Comparison of ENCODE assay signal across 1 cellular context in the genomic region with DNA sequence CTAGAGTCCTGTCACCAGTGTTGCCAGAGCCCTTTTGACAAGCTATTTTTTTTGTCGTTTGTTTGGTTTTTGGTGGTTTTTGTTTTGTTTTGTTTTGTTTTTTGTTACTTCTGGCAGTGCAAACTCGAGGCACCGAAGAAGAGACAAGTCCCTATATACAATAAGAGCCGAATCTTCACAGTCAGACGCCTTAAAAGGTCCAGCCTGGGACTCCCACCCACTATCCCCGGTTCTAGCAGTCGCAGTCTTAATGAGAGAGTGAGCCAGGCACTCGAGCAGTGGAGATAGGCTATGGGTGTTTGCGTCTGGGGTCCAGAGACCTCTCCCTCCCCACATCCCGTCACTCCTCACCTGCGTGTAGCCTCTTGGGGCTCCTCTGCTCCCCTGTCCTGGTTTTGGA.
TF ChIP-seq lines count a peak whose summit lies in the region.

No MANE protein-coding gene starts in this region.

TF ChIP-seq in HepG2, 621 proteins besides CTCF, POLR2A, EP300 and RAD21:
- TF ChIP-seq MYNN (CRISPR knock-in tag; IDR thresholded peaks at IDR 0.05; ENCODE audit: low read depth): no peak
- peak; percentile 30; the same call in 1 of the 2 replicates for TF ChIP-seq ZNF607 (CRISPR knock-in tag; IDR thresholded peaks at IDR 0.05; ENCODE audit: borderline replicate concordance)
- TF ChIP-seq CHD4 (IDR thresholded peaks at IDR 0.05; ENCODE audit: borderline replicate concordance, low read length): peak; percentile 15; the same call in 1 of the 2 replicates
- no peak for TF ChIP-seq GTF3A (CRISPR knock-in tag; conservative IDR thresholded peaks at IDR 0.05)
- TF ChIP-seq, protein P1, sequence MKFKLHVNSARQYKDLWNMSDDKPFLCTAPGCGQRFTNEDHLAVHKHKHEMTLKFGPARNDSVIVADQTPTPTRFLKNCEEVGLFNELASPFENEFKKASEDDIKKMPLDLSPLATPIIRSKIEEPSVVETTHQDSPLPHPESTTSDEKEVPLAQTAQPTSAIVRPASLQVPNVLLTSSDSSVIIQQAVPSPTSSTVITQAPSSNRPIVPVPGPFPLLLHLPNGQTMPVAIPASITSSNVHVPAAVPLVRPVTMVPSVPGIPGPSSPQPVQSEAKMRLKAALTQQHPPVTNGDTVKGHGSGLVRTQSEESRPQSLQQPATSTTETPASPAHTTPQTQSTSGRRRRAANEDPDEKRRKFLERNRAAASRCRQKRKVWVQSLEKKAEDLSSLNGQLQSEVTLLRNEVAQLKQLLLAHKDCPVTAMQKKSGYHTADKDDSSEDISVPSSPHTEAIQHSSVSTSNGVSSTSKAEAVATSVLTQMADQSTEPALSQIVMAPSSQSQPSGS (CRISPR knock-in tag; IDR thresholded peaks at IDR 0.05): no peak
- TF ChIP-seq TSC22D2 (CRISPR knock-in tag; IDR thresholded peaks at IDR 0.05; ENCODE audit: borderline replicate concordance): 0 out of 2 replicates have a peak, but pooled peaks have one; percentile 1
TF ChIP-seq in HepG2: peak in this region for 3.
